9 cellular contexts compared by ENCODE assay signal in the genomic region with DNA sequence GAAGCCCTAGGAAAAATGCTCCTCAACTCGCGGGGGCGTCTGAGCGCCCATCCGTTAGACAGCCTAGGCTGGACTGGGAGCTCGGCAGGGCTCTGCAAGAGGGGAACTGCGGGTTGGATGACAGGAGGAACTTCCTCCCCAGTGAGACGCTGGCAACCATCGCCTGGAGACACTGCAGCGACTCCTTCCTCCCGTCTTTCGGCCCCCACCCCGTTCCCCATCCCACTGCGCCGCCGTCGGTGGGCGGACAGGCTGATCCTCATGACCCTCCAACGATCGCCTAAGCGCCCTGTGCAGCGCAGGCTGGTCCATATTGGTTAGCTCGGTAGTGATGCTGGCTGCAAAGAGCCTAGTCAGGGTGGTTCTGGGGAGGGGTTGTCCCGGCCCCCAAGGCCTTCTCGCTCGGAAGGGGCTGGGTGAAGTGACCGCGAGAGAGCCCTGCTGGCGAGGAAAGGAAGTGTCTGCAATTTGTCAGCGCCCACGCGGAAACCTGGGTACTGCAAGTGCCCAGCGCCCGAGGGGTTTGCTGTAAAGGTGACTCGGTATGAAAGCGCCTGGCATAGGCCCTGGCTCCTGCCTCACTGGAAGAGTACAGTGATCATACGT. TPM values are rescaled to one million over a fixed set of nuclear protein-coding genes. Genes with fewer than 3 reads are reported as not detected.
DNase-seq lines count a peak whose midpoint lies in the region; ATAC-seq, FAIRE-seq and TF ChIP-seq lines count a peak whose summit lies in the region.
"Had no signal": no experiment of that assay in that cellular context is flagged by ENCODE, and none has a peak within 500 bp of the region (broad histone marks: within the 10 kb centered on the region; RNA-seq: fewer than 3 reads in every experiment).

No MANE protein-coding gene starts in this region.

- H3K4me3 Mint-ChIP-seq in activated CD4-positive, alpha-beta T cell treated with anti-CD3 and anti-CD28 coated beads, Interleukin-2, amount 10 ng/mL, durations not matched to agents 7 days and 5 days, result peak overlapping the region; percentile 76
- H3K4me3 Mint-ChIP-seq in neural crest cell, result peak overlapping the region; percentile 85

- POLR2A ChIA-PET in HEK293 (lab: Yijun Ruan, JAX) (interaction anchor here (0.8 to 1.4 kb wide), 8 partner anchors 12 to 118 kb away, joined by 3 to 9 read pairs (median 4); a partner anchor contains a TSS), endothelial cell of umbilical vein (lab: Charles Lee) (interaction anchor here (1.1 kb wide), 1 partner anchor 67 kb away, joined by 4 read pairs; a partner anchor contains a TSS)
- POLR2A ChIA-PET in activated CD4-positive, alpha-beta T cell treated with anti-CD3 and anti-CD28 coated beads, Interleukin-2, amount 10 ng/mL, durations not matched to agents 7 days and 5 days (lab: Charles Lee), result no interaction called here

- peak overlapping the region; percentile 58 for H3K27ac Mint-ChIP-seq in activated CD4-positive, alpha-beta T cell treated with anti-CD3 and anti-CD28 coated beads, Interleukin-2, amount 10 ng/mL, durations not matched to agents 7 days and 5 days
- H3K27ac Mint-ChIP-seq in neural crest cell (ENCODE audit: unreplicated experiment), result no peak overlapping the region

- peak; percentile 66 for TF ChIP-seq CTCF in GM12874 (IDR thresholded peaks at IDR 0.05; ENCODE audit: insufficient read depth, low read depth, low read length)
- TF ChIP-seq CTCF in HEK293 (tag by site-specific recombination; IDR thresholded peaks at IDR 0.05), result peak; percentile 74
- no peak for TF ChIP-seq CTCF in NB4 (IDR thresholded peaks at IDR 0.05; ENCODE audit: low read depth, low read length)
- peak; percentile 49 to 69 for TF ChIP-seq CTCF in endothelial cell of umbilical vein (IDR thresholded peaks at IDR 0.05; ENCODE audit: extremely low read depth in 1 of 2, insufficient read depth in 1 of 2, low read depth in 1 of 2, low read length in 2 of 2)
- TF ChIP-seq CTCF in neural crest cell (conservative IDR thresholded peaks at IDR 0.05), result peak; percentile 59
- TF ChIP-seq CTCF in uterus (IDR thresholded peaks at IDR 0.05), result peak; percentile 22 to 49 (median 38)

- intact Hi-C loops in endothelial cell of umbilical vein (cut with micrococcal nuclease), result loop anchor here (1.0 kb wide), 2 partner anchors 67 to 71 kb away; a partner anchor contains a TSS
- intact Hi-C loops in uterus (cut with DNase I; ENCODE audit: low total_unique reads), result no loop called here

- peak overlapping the region; percentile 58 for H3K9ac ChIP-seq in endothelial cell of umbilical vein (replicated peaks; ENCODE audit: extremely low read depth, insufficient read depth, low read length)

- H3K36me3 ChIP-seq in HEK293 (ENCODE audit: control insufficient read depth in 2 of 2, insufficient read depth in 1 of 2, low read length in 2 of 2), result no peaks in the 10 kb centered on the region
- H3K36me3 ChIP-seq in endothelial cell of umbilical vein (ENCODE audit: control insufficient read depth in 2 of 2, extremely low read depth in 1 of 2, insufficient read depth in 2 of 2, low read length in 2 of 2), result no peaks in the 10 kb centered on the region
- H3K36me3 ChIP-seq in uterus, result no peaks in the 10 kb centered on the region

- DNase-seq in NB4 (ENCODE audit: low read depth), result peak; percentile 63
- peak; percentile 51 for DNase-seq in activated CD4-positive, alpha-beta T cell treated with anti-CD3 and anti-CD28 coated beads, Interleukin-2, amount 10 ng/mL, durations not matched to agents 7 days and 5 days
- peak; percentile 58 for DNase-seq in endothelial cell of umbilical vein (ENCODE audit: low read depth, low spot score)
- DNase-seq in neural crest cell (ENCODE audit: low read depth, low spot score), result no peak
- DNase-seq in uterus, result no peak

- no peak for ATAC-seq in GM18858 (IDR thresholded peaks at IDR 0.05; ENCODE audit: unreplicated experiment)

- H3K9me3 Mint-ChIP-seq in activated CD4-positive, alpha-beta T cell treated with anti-CD3 and anti-CD28 coated beads, Interleukin-2, amount 10 ng/mL, durations not matched to agents 7 days and 5 days, result no peaks in the 10 kb centered on the region
- no peaks in the 10 kb centered on the region for H3K9me3 Mint-ChIP-seq in neural crest cell

- H3K9me1 ChIP-seq in endothelial cell of umbilical vein (replicated peaks; ENCODE audit: control insufficient read depth, extremely low read depth, insufficient read depth, low read length), result no peaks in the 10 kb centered on the region

- H3K27ac ChIP-seq in HEK293 (ENCODE audit: extremely low read depth, low read depth, low read length) (no peak overlapping the region), endothelial cell of umbilical vein (ENCODE audit: insufficient read depth, low read depth, low read length) (no peak overlapping the region), uterus (peak overlapping the region; percentile 46 to 53)

- H3K36me3 Mint-ChIP-seq in activated CD4-positive, alpha-beta T cell treated with anti-CD3 and anti-CD28 coated beads, Interleukin-2, amount 10 ng/mL, durations not matched to agents 7 days and 5 days (ENCODE audit: low read depth), result no peaks in the 10 kb centered on the region
- peaks cover 3% of the 10 kb centered on the region for H3K36me3 Mint-ChIP-seq in neural crest cell (ENCODE audit: low read depth)

- peak; percentile 58 for FAIRE-seq in endothelial cell of umbilical vein (lab: Jason Lieb, UNC)
- FAIRE-seq: endometrium had no signal

- H4K20me1 ChIP-seq in endothelial cell of umbilical vein (replicated peaks; ENCODE audit: control insufficient read depth, extremely low read depth, insufficient read depth, low read length), result no peaks in the 10 kb centered on the region

- dilution Hi-C loops in endothelial cell of umbilical vein (cut with MboI; ENCODE audit: extremely low pct_ligation_motif_present, low sequenced_read_pairs), result no loop called here

- H3K79me2 ChIP-seq in endothelial cell of umbilical vein (ENCODE audit: control insufficient read depth, insufficient read depth, low read length), result peaks cover 2% of the 10 kb centered on the region

- H3K27me3 Mint-ChIP-seq in activated CD4-positive, alpha-beta T cell treated with anti-CD3 and anti-CD28 coated beads, Interleukin-2, amount 10 ng/mL, durations not matched to agents 7 days and 5 days, result peaks cover 18% of the 10 kb centered on the region
- peaks cover 68% of the 10 kb centered on the region for H3K27me3 Mint-ChIP-seq in neural crest cell (ENCODE audit: low read depth)

- peaks cover 22% of the 10 kb centered on the region for H3K4me1 Mint-ChIP-seq in activated CD4-positive, alpha-beta T cell treated with anti-CD3 and anti-CD28 coated beads, Interleukin-2, amount 10 ng/mL, durations not matched to agents 7 days and 5 days
- peaks cover 37% of the 10 kb centered on the region for H3K4me1 Mint-ChIP-seq in neural crest cell

- H3K4me1 ChIP-seq in HEK293 (ENCODE audit: control insufficient read depth, insufficient read depth, low read length), result no peaks in the 10 kb centered on the region; the same call in 1 of the 2 replicates
- peaks cover 13% of the 10 kb centered on the region for H3K4me1 ChIP-seq in endothelial cell of umbilical vein (ENCODE audit: control insufficient read depth, extremely low read depth, insufficient read depth, low read length)
- no peaks in the 10 kb centered on the region for H3K4me1 ChIP-seq in uterus

- CTCF ChIA-PET in HEK293 (lab: Yijun Ruan, JAX) (interaction anchor here (0.5 to 1.4 kb wide), 10 partner anchors 8 to 1059 kb away, joined by 3 to 4 read pairs (median 3); no protein-coding TSS in a partner anchor), endothelial cell of umbilical vein (lab: Charles Lee) (interaction anchor here (1.2 to 16.9 kb wide), 13 partner anchors 8 to 176 kb away, joined by 3 to 301 read pairs (median 7); a partner anchor contains a TSS)
- CTCF ChIA-PET in activated CD4-positive, alpha-beta T cell treated with anti-CD3 and anti-CD28 coated beads, Interleukin-2, amount 10 ng/mL, durations not matched to agents 7 days and 5 days (lab: Charles Lee), result interaction anchor here (1.0 to 2.1 kb wide), 7 partner anchors 8 to 214 kb away, joined by 3 to 5 read pairs (median 3); a partner anchor contains a TSS

- peak overlapping the region; percentile 59 for H3K4me3 ChIP-seq in HEK293 (ENCODE audit: low read depth, low read length)
- peak overlapping the region; percentile 42 for H3K4me3 ChIP-seq in NB4 (ENCODE audit: low read depth, low read length)
- peak overlapping the region; percentile 63 to 80 (median 69) for H3K4me3 ChIP-seq in endothelial cell of umbilical vein (replicated peaks in 1 of 3; ENCODE audit: insufficient read depth in 1 of 3, low read depth in 1 of 3, low read length in 3 of 3)
- peak overlapping the region; percentile 49 to 50 for H3K4me3 ChIP-seq in uterus

- no TSS peak for BruUV-seq in endothelial cell of umbilical vein (replicated peaks; lab: Mats Ljungman, UMichigan)

- peak overlapping the region; percentile 76 for H2AFZ ChIP-seq in endothelial cell of umbilical vein (ENCODE audit: low read depth, low read length)

- H3K9me3 ChIP-seq in HEK293 (ENCODE audit: control insufficient read depth, insufficient read depth, low read depth, low read length), result no peaks in the 10 kb centered on the region
- H3K9me3 ChIP-seq in endothelial cell of umbilical vein (replicated peaks; ENCODE audit: control insufficient read depth, insufficient read depth, low read length), result no peaks in the 10 kb centered on the region
- no peaks in the 10 kb centered on the region for H3K9me3 ChIP-seq in uterus

- H3K4me2 ChIP-seq in endothelial cell of umbilical vein (ENCODE audit: insufficient read depth, low read length), result peak overlapping the region; percentile 80

- H3K27me3 ChIP-seq in endothelial cell of umbilical vein (ENCODE audit: control insufficient read depth in 2 of 2, insufficient read depth in 2 of 2, low read length in 2 of 2) (peaks cover under 1 to 5% of the 10 kb centered on the region in 2 experiments), uterus (peaks cover 0 to 4% of the 10 kb centered on the region in 2 donors)

- no peak for TF ChIP-seq POLR2A in NB4 (IDR thresholded peaks at IDR 0.05; ENCODE audit: extremely low read depth, insufficient read length)
- TF ChIP-seq POLR2A in endothelial cell of umbilical vein (IDR thresholded peaks at IDR 0.05; ENCODE audit: low read depth, low read length), result no peak
- TF ChIP-seq POLR2A in uterus (IDR thresholded peaks at IDR 0.05), result no peak

RNA-seq across cellular contexts. Expression of a gene that starts 0.6 kb away (rescaled TPM):
- 10 to 100 TPM in 1 of 2 experiments, 1 to 10 TPM in 1; 8.9 to 11.6 TPM for total RNA-seq in activated CD4-positive, alpha-beta T cell treated with anti-CD3 and anti-CD28 coated beads, Interleukin-2, amount 10 ng/mL, durations not matched to agents 7 days and 5 days
- total RNA-seq in endothelial cell of umbilical vein (30.9 and 33.5 TPM in 2 replicates), neural crest cell (30.3 and 30.7 TPM in 2 replicates), uterus (10 to 100 TPM in 1 of 4 donors, under 1 TPM in 1, not detected in 2; 0.62 to 16.4 TPM)
- polyA plus RNA-seq in endothelial cell of umbilical vein, result 29.1 and 31.5 TPM in 2 replicates
- 24.3 and 27.7 TPM in 2 replicates for polyA plus RNA-seq in endothelial cell of umbilical vein (2011; cell fraction: cytosol; rRNA removed)
- polyA plus RNA-seq in endothelial cell of umbilical vein (2011; cell fraction: nucleus; rRNA removed), result 24.0 and 26.1 TPM in 2 replicates
- polyA plus RNA-seq in endothelial cell of umbilical vein (2012), result 24.3 and 42.3 TPM in 2 replicates
- 7.5 and 11.0 TPM in 2 replicates for polyA minus RNA-seq in endothelial cell of umbilical vein
- polyA minus RNA-seq in endothelial cell of umbilical vein (2011; cell fraction: cytosol; rRNA and poly(A)+ RNA removed), result 1.3 TPM
- polyA minus RNA-seq in endothelial cell of umbilical vein (2011; cell fraction: nucleus; rRNA and poly(A)+ RNA removed), result 5.5 and 9.1 TPM in 2 replicates

RNA-seq across cellular contexts. Expression of a gene that starts 11.7 kb away (rescaled TPM):
- under 1 TPM in 1 of 2 experiments, not detected in 1; 0.22 TPM for total RNA-seq in activated CD4-positive, alpha-beta T cell treated with anti-CD3 and anti-CD28 coated beads, Interleukin-2, amount 10 ng/mL, durations not matched to agents 7 days and 5 days
- total RNA-seq in endothelial cell of umbilical vein, result 3.6 and 7.0 TPM in 2 replicates
- 0.94 and 1.2 TPM in 2 replicates for polyA plus RNA-seq in endothelial cell of umbilical vein
- polyA plus RNA-seq in endothelial cell of umbilical vein (2011; cell fraction: cytosol; rRNA removed), result 0.34 and 0.45 TPM in 2 replicates
- polyA plus RNA-seq in endothelial cell of umbilical vein (2011; cell fraction: nucleus; rRNA removed), result 5.8 and 9.3 TPM in 2 replicates
- 1.1 TPM in 2 replicates for polyA plus RNA-seq in endothelial cell of umbilical vein (2012)
- polyA minus RNA-seq in endothelial cell of umbilical vein, result 0.32 and 0.49 TPM in 2 replicates
- polyA minus RNA-seq in endothelial cell of umbilical vein (2011; cell fraction: cytosol; rRNA and poly(A)+ RNA removed), result not detected
- polyA minus RNA-seq in endothelial cell of umbilical vein (2011; cell fraction: nucleus; rRNA and poly(A)+ RNA removed), result 0.38 and 0.63 TPM in 2 replicates
- not detected in 2 replicates for total RNA-seq in neural crest cell
- 1 to 10 TPM in 2 of 4 donors, not detected in 2; 1.9 to 2.2 TPM for total RNA-seq in uterus

RNA-seq across cellular contexts. Expression of a gene that starts 21.7 kb away (rescaled TPM):
- under 1 TPM; 0.19 to 0.45 TPM for total RNA-seq in activated CD4-positive, alpha-beta T cell treated with anti-CD3 and anti-CD28 coated beads, Interleukin-2, amount 10 ng/mL, durations not matched to agents 7 days and 5 days
- total RNA-seq in endothelial cell of umbilical vein (273 and 303 TPM in 2 replicates), neural crest cell (0.96 and 1.1 TPM in 2 replicates), uterus (10 to 100 TPM; 18.7 to 91.6 (median 47.7) TPM)
- polyA plus RNA-seq in endothelial cell of umbilical vein, result 383 and 451 TPM in 2 replicates
- polyA plus RNA-seq in endothelial cell of umbilical vein (2011; cell fraction: cytosol; rRNA removed), result 364 and 365 TPM in 2 replicates
- 321 and 349 TPM in 2 replicates for polyA plus RNA-seq in endothelial cell of umbilical vein (2011; cell fraction: nucleus; rRNA removed)
- polyA plus RNA-seq in endothelial cell of umbilical vein (2012), result 148 and 187 TPM in 2 replicates
- 205 and 226 TPM in 2 replicates for polyA minus RNA-seq in endothelial cell of umbilical vein
- polyA minus RNA-seq in endothelial cell of umbilical vein (2011; cell fraction: cytosol; rRNA and poly(A)+ RNA removed), result 0.51 TPM
- polyA minus RNA-seq in endothelial cell of umbilical vein (2011; cell fraction: nucleus; rRNA and poly(A)+ RNA removed), result 66.6 and 81.3 TPM in 2 replicates

RNA-seq across cellular contexts. Expression of a gene that starts 59.8 kb away (rescaled TPM):
- 10 to 100 TPM in 1 of 2 experiments, 1 to 10 TPM in 1; 9.5 to 10.5 TPM for total RNA-seq in activated CD4-positive, alpha-beta T cell treated with anti-CD3 and anti-CD28 coated beads, Interleukin-2, amount 10 ng/mL, durations not matched to agents 7 days and 5 days
- 17.0 and 23.2 TPM in 2 replicates for total RNA-seq in endothelial cell of umbilical vein
- polyA plus RNA-seq in endothelial cell of umbilical vein, result 5.5 and 5.6 TPM in 2 replicates
- 4.2 and 5.5 TPM in 2 replicates for polyA plus RNA-seq in endothelial cell of umbilical vein (2011; cell fraction: cytosol; rRNA removed)
- polyA plus RNA-seq in endothelial cell of umbilical vein (2011; cell fraction: nucleus; rRNA removed), result 38.7 and 39.2 TPM in 2 replicates
- 6.5 and 10.3 TPM in 2 replicates for polyA plus RNA-seq in endothelial cell of umbilical vein (2012)
- 5.5 and 7.1 TPM in 2 replicates for polyA minus RNA-seq in endothelial cell of umbilical vein
- 4.1 TPM for polyA minus RNA-seq in endothelial cell of umbilical vein (2011; cell fraction: cytosol; rRNA and poly(A)+ RNA removed)
- polyA minus RNA-seq in endothelial cell of umbilical vein (2011; cell fraction: nucleus; rRNA and poly(A)+ RNA removed), result 14.6 and 16.4 TPM in 2 replicates
- 28.7 and 29.0 TPM in 2 replicates for total RNA-seq in neural crest cell
- 10 to 100 TPM in 3 of 4 donors, 1 to 10 TPM in 1; 5.1 to 36.6 (median 24.5) TPM for total RNA-seq in uterus

Comparison
In these comparisons a context has a peak if more than half of its experiments do, and no peak if none do; other contexts are left out.
1. H3K27ac ChIP-seq: peak in uterus (2 of 2); none in HEK293 (single experiment) and endothelial cell of umbilical vein (single experiment).
2. DNase-seq: peak in NB4 (single experiment), activated CD4-positive, alpha-beta T cell treated with anti-CD3 and anti-CD28 coated beads, Interleukin-2, amount 10 ng/mL, durations not matched to agents 7 days and 5 days (single experiment) and endothelial cell of umbilical vein (single experiment); none in neural crest cell (single experiment) and uterus (0 of 2).
3. Peak in every context shown above with its lines, with median percentiles within 50 percentile points of each other: H3K4me3 ChIP-seq.